15 cellular contexts compared by ENCODE assay signal in the genomic region with DNA sequence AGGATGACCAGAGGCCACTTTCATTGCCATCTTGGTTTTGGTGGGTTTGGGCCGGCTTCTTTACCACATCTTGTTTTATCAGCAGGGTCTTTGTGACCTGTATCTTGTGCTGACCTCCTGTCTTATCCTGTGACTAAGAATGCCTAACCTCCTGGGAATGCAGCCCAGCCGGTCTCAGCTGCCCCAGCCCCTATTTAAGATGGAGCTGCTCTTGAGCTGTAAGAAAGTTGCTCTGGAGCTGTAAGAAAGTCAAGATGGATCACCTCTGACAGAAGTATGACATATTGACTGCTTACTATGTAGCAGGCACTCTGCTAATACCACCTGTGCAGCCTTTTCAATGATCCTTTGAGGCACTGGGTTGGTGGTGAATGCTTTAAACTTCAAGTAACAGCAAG.
"Had no signal": no experiment of that assay in that cellular context is flagged by ENCODE, and none has a peak within 500 bp of the region (broad histone marks: within the 10 kb centered on the region; RNA-seq: fewer than 3 reads in every experiment).

No MANE protein-coding gene starts in this region.

- ATAC-seq: activated naive CD4-positive, alpha-beta T cell treated with anti-CD3 and anti-CD28 coated beads, Interleukin-2, amount 50 U/mL, for 72 hours; gastrocnemius medialis; stimulated activated effector memory CD8-positive, alpha-beta T cell treated with anti-CD3 and anti-CD28 coated beads, Interleukin-12 subunit alpha, Interleukin-12 subunit beta, amount 100 ng/mL, for 72 hours had no signal

- H3K9me3 ChIP-seq: gastrocnemius medialis, neutrophil had no signal

- H3K27me3 Mint-ChIP-seq: activated CD4-positive, alpha-beta T cell treated with anti-CD3 and anti-CD28 coated beads, Interleukin-2, amount 10 ng/mL, durations not matched to agents 7 days and 5 days had no signal

- FAIRE-seq: colon, TTC549 had no signal

- H3K27ac ChIP-seq: gastrocnemius medialis, right atrium auricular region had no signal

- DNase-seq: activated CD4-positive, alpha-beta T cell treated with anti-CD3 and anti-CD28 coated beads, Interleukin-2, amount 10 ng/mL, durations not matched to agents 7 days and 5 days; activated CD4-positive, CD25-positive, alpha-beta regulatory T cell; activated effector memory CD4-positive, alpha-beta T cell treated with Interleukin-2 at 50 U/mL for 16 hours; activated T-cell treated with anti-CD3 and anti-CD28 coated beads, Interleukin-2, amount 50 U/mL, for 1 hour; gastrocnemius medialis; kidney glomerular epithelial cell; posterior cingulate gyrus; T-helper 2 cell; upper lobe of left lung had no signal

- H3K4me3 ChIP-seq: gastrocnemius medialis, right atrium auricular region, upper lobe of left lung had no signal

- H3K36me3 ChIP-seq: gastrocnemius medialis had no signal

- H3K27ac Mint-ChIP-seq: activated CD4-positive, alpha-beta T cell treated with anti-CD3 and anti-CD28 coated beads, Interleukin-2, amount 10 ng/mL, durations not matched to agents 7 days and 5 days; activated naive CD4-positive, alpha-beta T cell treated with anti-CD3 and anti-CD28 coated beads, Interleukin-2, amount 50 U/mL, for 72 hours; stimulated activated effector memory CD8-positive, alpha-beta T cell treated with anti-CD3 and anti-CD28 coated beads, Interleukin-12 subunit alpha, Interleukin-12 subunit beta, amount 100 ng/mL, for 72 hours had no signal

- H3K9me3 Mint-ChIP-seq: stimulated activated effector memory CD8-positive, alpha-beta T cell treated with anti-CD3 and anti-CD28 coated beads, Interleukin-12 subunit alpha, Interleukin-12 subunit beta, amount 100 ng/mL, for 72 hours had no signal

- H3K4me3 Mint-ChIP-seq: activated CD4-positive, alpha-beta T cell treated with anti-CD3 and anti-CD28 coated beads, Interleukin-2, amount 10 ng/mL, durations not matched to agents 7 days and 5 days; stimulated activated effector memory CD8-positive, alpha-beta T cell treated with anti-CD3 and anti-CD28 coated beads, Interleukin-12 subunit alpha, Interleukin-12 subunit beta, amount 100 ng/mL, for 72 hours had no signal

- H3K27me3 ChIP-seq: gastrocnemius medialis, neutrophil, right atrium auricular region, upper lobe of left lung had no signal
